24 cellular contexts compared by ENCODE assay signal in the genomic region with DNA sequence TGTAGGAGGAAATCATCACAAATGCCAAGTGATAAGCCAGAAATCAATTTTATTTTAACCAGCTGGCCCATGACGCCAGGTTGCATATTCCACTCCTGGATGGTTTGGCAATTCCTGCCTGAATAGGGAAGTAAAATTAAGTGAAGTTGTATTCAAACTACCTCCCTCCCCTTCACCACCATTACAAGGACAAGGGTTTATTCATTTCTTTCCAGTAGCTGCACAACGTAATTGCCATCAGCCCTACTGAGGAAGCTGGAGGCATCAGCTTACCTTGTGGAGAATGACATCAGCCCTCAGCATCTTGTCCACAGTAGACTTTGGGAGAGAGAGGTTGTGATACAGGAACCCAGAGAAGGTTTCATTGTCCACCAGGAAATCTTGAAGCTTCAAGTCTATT.
A peak's percentile ranks its signal among the peaks of the same experiment; 100 is the strongest.
DNase-seq lines count a peak whose midpoint lies in the region; ATAC-seq, FAIRE-seq and TF ChIP-seq lines count a peak whose summit lies in the region.
"Had no signal": no experiment of that assay in that cellular context is flagged by ENCODE, and none has a peak within 500 bp of the region (broad histone marks: within the 10 kb centered on the region; RNA-seq: fewer than 3 reads in every experiment).

No MANE protein-coding gene starts in this region.

- H3K36me3 ChIP-seq in BLaER1 treated with 17β-estradiol and CSF1 and Interleukin-3, amounts not matched to agents 10 nM and 100 nM: peaks cover 80 to 93% (median 86%) of the 10 kb centered on the region in 11 experiments
- peaks cover 0 to 3% of the 10 kb centered on the region in 2 experiments for H3K36me3 ChIP-seq in SK-N-SH (replicated peaks in 1 of 2; ENCODE audit: control insufficient read depth in 1 of 2, insufficient read depth in 2 of 2, low read length in 1 of 2)

- H3K27ac ChIP-seq in BLaER1 treated with 17β-estradiol and CSF1 and Interleukin-3, amounts not matched to agents 10 nM and 100 nM: peak overlapping the region in 7 of 11 experiments; percentile 20 to 85 (median 75); a peak in 12 of 22 replicates
- no peak overlapping the region for H3K27ac ChIP-seq in SK-N-SH (ENCODE audit: low read depth in 2 of 2, low read length in 1 of 2)
- H3K27ac ChIP-seq: cardiac muscle cell, epithelial cell of prostate had no signal

- H3K27ac Mint-ChIP-seq in endothelial cell (ENCODE audit: unreplicated experiment): no peak overlapping the region
- H3K27ac Mint-ChIP-seq: activated CD8-positive, alpha-beta T cell treated with anti-CD3 and anti-CD28 coated beads, Interleukin-2, amount 10 ng/mL, durations not matched to agents 7 days and 5 days; CD8-positive, alpha-beta T cell; nephron progenitor cell had no signal

- H3K27me3 ChIP-seq in BLaER1 treated with 17β-estradiol and CSF1 and Interleukin-3, amounts not matched to agents 10 nM and 100 nM: no peaks in the 10 kb centered on the region
- no peaks in the 10 kb centered on the region for H3K27me3 ChIP-seq in SK-N-SH (ENCODE audit: insufficient read depth)
- H3K27me3 ChIP-seq: cardiac muscle cell had no signal

- H3K4me2 ChIP-seq in BLaER1 treated with 17β-estradiol and CSF1 and Interleukin-3, amounts not matched to agents 10 nM and 100 nM: peak overlapping the region in 5 of 11 experiments; percentile 21 to 83 (median 68); a peak in 9 of 22 replicates
- H3K4me2 ChIP-seq in SK-N-SH: no peak overlapping the region

- peaks cover 12% of the 10 kb centered on the region for H3F3A ChIP-seq in SK-N-SH (replicated peaks; ENCODE audit: insufficient read depth)

- H3K4me3 Mint-ChIP-seq in endothelial cell (ENCODE audit: unreplicated experiment): peak overlapping the region; percentile 37
- H3K4me3 Mint-ChIP-seq: activated CD8-positive, alpha-beta T cell treated with anti-CD3 and anti-CD28 coated beads, Interleukin-2, amount 10 ng/mL, durations not matched to agents 7 days and 5 days; CD8-positive, alpha-beta T cell; H9; nephron progenitor cell had no signal

- H3K27me3 Mint-ChIP-seq in endothelial cell (ENCODE audit: unreplicated experiment): peaks cover 4% of the 10 kb centered on the region

- H3K79me2 ChIP-seq in SK-N-SH (ENCODE audit: insufficient read depth): no peaks in the 10 kb centered on the region

- H3K4me3 ChIP-seq in BLaER1 treated with 17β-estradiol and CSF1 and Interleukin-3, amounts not matched to agents 10 nM and 100 nM: no peak overlapping the region
- no peak overlapping the region for H3K4me3 ChIP-seq in SK-N-SH (ENCODE audit: low read depth in 2 of 2, low read length in 1 of 2)
- H3K4me3 ChIP-seq: cardiac muscle cell had no signal

- no peak for TF ChIP-seq RAD21 in SK-N-SH (IDR thresholded peaks at IDR 0.05; ENCODE audit: low read length)

- H3K9me3 ChIP-seq in BLaER1 treated with 17β-estradiol and CSF1 and Interleukin-3, amounts not matched to agents 10 nM and 100 nM (replicated peaks in 1 of 11): no peaks in the 10 kb centered on the region
- H3K9me3 ChIP-seq in SK-N-SH: no peaks in the 10 kb centered on the region

- H3K4me1 ChIP-seq in BLaER1 treated with 17β-estradiol and CSF1 and Interleukin-3, amounts not matched to agents 10 nM and 100 nM: peaks cover 31 to 99% (median 52%) of the 10 kb centered on the region in 10 experiments
- peaks cover 16 to 22% of the 10 kb centered on the region in 2 experiments; a peak in 3 of 4 replicates for H3K4me1 ChIP-seq in SK-N-SH (ENCODE audit: control insufficient read depth in 1 of 2, insufficient read depth in 2 of 2, low read depth in 1 of 2, low read length in 1 of 2)

- no peak for TF ChIP-seq CTCF in endothelial cell (IDR thresholded peaks at IDR 0.05; ENCODE audit: unreplicated experiment)
- TF ChIP-seq CTCF in SK-N-SH (IDR thresholded peaks at IDR 0.05): no peak

- no peak for FAIRE-seq in frontal cortex (lab: Jason Lieb, UNC)

- POLR2A ChIA-PET in SK-N-SH (lab: Yijun Ruan, JAX): interaction anchor here (0.5 to 0.7 kb wide), 2 partner anchors 16 to 535 kb away, joined by 3 read pairs; no protein-coding TSS in a partner anchor

- TF ChIP-seq EP300 in SK-N-SH (IDR thresholded peaks at IDR 0.05; ENCODE audit: borderline replicate concordance in 1 of 2, low read depth in 1 of 2, low read length in 1 of 2): no peak

- peaks cover 57% of the 10 kb centered on the region for H3K36me3 Mint-ChIP-seq in endothelial cell (ENCODE audit: low read depth, unreplicated experiment)

- WGBS in SK-N-SH (ENCODE audit: low lambda C conversion rate): 83% methylated on average over 2 of the region's 2 CpGs

- H3K9me2 ChIP-seq in SK-N-SH: no peaks in the 10 kb centered on the region

- H3K9me3 Mint-ChIP-seq in endothelial cell (ENCODE audit: unreplicated experiment): no peaks in the 10 kb centered on the region
- H3K9me3 Mint-ChIP-seq: CD8-positive, alpha-beta T cell; H9; nephron progenitor cell had no signal

- H3K4me1 Mint-ChIP-seq in endothelial cell (ENCODE audit: unreplicated experiment): peaks cover 17% of the 10 kb centered on the region

- in situ Hi-C loops in KBM-7 (cut with MboI; ENCODE audit: low pct_unique_long_range_greater_than_20kb, low sequenced_read_pairs): no loop called here

- ATAC-seq in HG02885 (IDR thresholded peaks at IDR 0.05; ENCODE audit: poor library complexity, unreplicated experiment): no peak
- ATAC-seq: activated CD8-positive, alpha-beta T cell treated with anti-CD3 and anti-CD28 coated beads, Interleukin-2, amount 10 ng/mL, durations not matched to agents 7 days and 5 days; CD8-positive, alpha-beta T cell; sciatic nerve had no signal

- peak overlapping the region in 3 of 11 experiments; percentile 54 to 71 (median 70); a peak in 7 of 22 replicates for H3K9ac ChIP-seq in BLaER1 treated with 17β-estradiol and CSF1 and Interleukin-3, amounts not matched to agents 10 nM and 100 nM
- H3K9ac ChIP-seq in SK-N-SH: no peak overlapping the region

- CTCF ChIA-PET in SK-N-SH (lab: Yijun Ruan, JAX): interaction anchor here (0.8 to 9.6 kb wide), 11 partner anchors 8 to 553 kb away, joined by 3 to 91 read pairs (median 4); a partner anchor contains a TSS

- peak; percentile 70 for DNase-seq in KBM-7
- peak; percentile 32 to 68 for DNase-seq in NOMO-1 (lab: John Stamatoyannopoulos, UW; ENCODE audit: unreplicated experiment in 2 of 2)
- DNase-seq in endothelial cell (ENCODE audit: low spot score): no peak
- DNase-seq in inferior parietal cortex (ENCODE audit: extremely low spot score): no peak
- no peak for DNase-seq in frontal cortex (ENCODE audit: low spot score in 2 of 2)
- no peak for DNase-seq in SK-N-SH
- DNase-seq: activated CD4-positive, alpha-beta T cell treated with anti-CD3 and anti-CD28 coated beads for 1 hour; activated CD8-positive, alpha-beta T cell treated with anti-CD3 and anti-CD28 coated beads, Interleukin-2, amount 10 ng/mL, durations not matched to agents 7 days and 5 days; activated T-cell treated with anti-CD3 and anti-CD28 coated beads, Interleukin-2, amount 50 U/mL, for 1 hour; CD8-positive, alpha-beta T cell; DMS153; GDM1; H9; NCI-H524; nephron progenitor cell; posterior cingulate gyrus; Right ventricle myocardium superior; substantia nigra; T-helper 1 cell had no signal

- peaks cover 13 to 99% (median 54%) of the 10 kb centered on the region in 11 experiments; a peak in 18 of 22 replicates for H4K20me1 ChIP-seq in BLaER1 treated with 17β-estradiol and CSF1 and Interleukin-3, amounts not matched to agents 10 nM and 100 nM
- no peaks in the 10 kb centered on the region for H4K20me1 ChIP-seq in SK-N-SH (ENCODE audit: insufficient read depth)

- H2AFZ ChIP-seq in SK-N-SH (ENCODE audit: low read depth): no peak overlapping the region

TF ChIP-seq in SK-N-SH, 30 proteins besides CTCF, POLR2A, EP300 and RAD21 (continues in another document):
- no peak for TF ChIP-seq FOXJ3 (CRISPR knock-in tag; IDR thresholded peaks at IDR 0.05)
- no peak for TF ChIP-seq TAF1 (IDR thresholded peaks at IDR 0.05; ENCODE audit: borderline replicate concordance, low read depth, low read length)
- TF ChIP-seq POLR2AphosphoS5 (IDR thresholded peaks at IDR 0.05; ENCODE audit: low read depth, low read length): no peak
- no peak for TF ChIP-seq JUND (IDR thresholded peaks at IDR 0.05)
- no peak for TF ChIP-seq RCOR1 (IDR thresholded peaks at IDR 0.05; ENCODE audit: low read length)
- no peak for TF ChIP-seq EZH2phosphoT487 (IDR thresholded peaks at IDR 0.05; ENCODE audit: borderline replicate concordance, low read depth)
- TF ChIP-seq, protein P1, sequence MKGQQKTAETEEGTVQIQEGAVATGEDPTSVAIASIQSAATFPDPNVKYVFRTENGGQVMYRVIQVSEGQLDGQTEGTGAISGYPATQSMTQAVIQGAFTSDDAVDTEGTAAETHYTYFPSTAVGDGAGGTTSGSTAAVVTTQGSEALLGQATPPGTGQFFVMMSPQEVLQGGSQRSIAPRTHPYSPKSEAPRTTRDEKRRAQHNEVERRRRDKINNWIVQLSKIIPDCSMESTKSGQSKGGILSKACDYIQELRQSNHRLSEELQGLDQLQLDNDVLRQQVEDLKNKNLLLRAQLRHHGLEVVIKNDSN (IDR thresholded peaks at IDR 0.05; ENCODE audit: borderline replicate concordance, low read depth): no peak
- no peak for TF ChIP-seq MEF2A (IDR thresholded peaks at IDR 0.05; ENCODE audit: borderline replicate concordance, low read depth)
- TF ChIP-seq, protein P2, sequence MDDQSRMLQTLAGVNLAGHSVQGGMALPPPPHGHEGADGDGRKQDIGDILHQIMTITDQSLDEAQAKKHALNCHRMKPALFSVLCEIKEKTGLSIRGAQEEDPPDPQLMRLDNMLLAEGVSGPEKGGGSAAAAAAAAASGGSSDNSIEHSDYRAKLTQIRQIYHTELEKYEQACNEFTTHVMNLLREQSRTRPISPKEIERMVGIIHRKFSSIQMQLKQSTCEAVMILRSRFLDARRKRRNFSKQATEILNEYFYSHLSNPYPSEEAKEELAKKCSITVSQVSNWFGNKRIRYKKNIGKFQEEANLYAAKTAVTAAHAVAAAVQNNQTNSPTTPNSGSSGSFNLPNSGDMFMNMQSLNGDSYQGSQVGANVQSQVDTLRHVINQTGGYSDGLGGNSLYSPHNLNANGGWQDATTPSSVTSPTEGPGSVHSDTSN (IDR thresholded peaks at IDR 0.05): no peak
- TF ChIP-seq ELF1 (IDR thresholded peaks at IDR 0.05): no peak
- no peak for TF ChIP-seq NRF1 (IDR thresholded peaks at IDR 0.05; ENCODE audit: low read depth, low read length)
- TF ChIP-seq, protein P3, sequence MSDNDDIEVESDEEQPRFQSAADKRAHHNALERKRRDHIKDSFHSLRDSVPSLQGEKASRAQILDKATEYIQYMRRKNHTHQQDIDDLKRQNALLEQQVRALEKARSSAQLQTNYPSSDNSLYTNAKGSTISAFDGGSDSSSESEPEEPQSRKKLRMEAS (IDR thresholded peaks at IDR 0.05; ENCODE audit: low read depth): no peak

Comparison
In these comparisons a context has a peak if more than half of its experiments do, and no peak if none do; other contexts are left out.
1. H3K27ac ChIP-seq: peak in BLaER1 treated with 17β-estradiol and CSF1 and Interleukin-3, amounts not matched to agents 10 nM and 100 nM (7 of 11); none in SK-N-SH (0 of 2).
2. DNase-seq: peak in KBM-7 (single experiment) and NOMO-1 (2 of 2); none in endothelial cell (single experiment), inferior parietal cortex (single experiment), frontal cortex (0 of 2) and SK-N-SH (single experiment).